ENCODE assay signal across 1 cellular context in the genomic region with DNA sequence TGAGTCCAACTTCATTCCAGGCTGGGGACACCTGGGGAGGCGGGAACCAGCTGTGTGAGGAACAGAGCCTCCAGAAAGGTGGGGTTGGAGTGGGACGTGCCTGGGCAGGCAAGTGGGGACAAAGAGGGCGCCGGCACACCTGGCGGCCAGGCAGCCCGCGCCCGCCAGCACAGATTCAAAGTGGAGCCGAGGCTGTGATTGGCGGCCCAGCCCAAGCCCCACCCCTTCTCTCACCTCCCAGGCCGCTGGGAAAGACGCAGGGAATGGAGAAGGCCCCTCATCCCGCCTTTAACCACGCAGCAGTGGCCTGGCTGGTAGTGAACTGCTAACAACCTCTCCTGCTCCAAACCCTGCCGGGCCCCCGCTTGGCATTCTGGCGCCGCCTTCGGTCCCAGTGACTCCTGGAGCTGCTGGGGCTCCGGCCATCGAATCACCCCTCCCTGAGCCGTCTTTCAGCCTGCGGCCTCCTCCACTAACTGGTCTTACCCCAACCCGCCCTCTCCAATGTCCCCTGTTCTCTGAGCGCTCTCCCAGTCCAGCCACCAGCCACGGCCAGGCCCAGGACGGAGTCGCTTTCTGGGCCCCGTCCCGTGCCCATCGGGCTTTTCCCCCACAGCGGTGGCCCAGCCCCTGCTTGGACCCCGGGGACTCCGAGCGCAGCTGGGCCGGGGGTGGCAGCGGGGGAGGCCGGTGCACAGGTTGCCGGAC.
A peak's percentile ranks its signal among the peaks of the same experiment; 100 is the strongest.
TF ChIP-seq lines count a peak whose summit lies in the region.

No MANE protein-coding gene starts in this region.

TF ChIP-seq in HEK293, 187 proteins besides CTCF, POLR2A, EP300 and RAD21 (continued from another document):
- TF ChIP-seq, protein P1, sequence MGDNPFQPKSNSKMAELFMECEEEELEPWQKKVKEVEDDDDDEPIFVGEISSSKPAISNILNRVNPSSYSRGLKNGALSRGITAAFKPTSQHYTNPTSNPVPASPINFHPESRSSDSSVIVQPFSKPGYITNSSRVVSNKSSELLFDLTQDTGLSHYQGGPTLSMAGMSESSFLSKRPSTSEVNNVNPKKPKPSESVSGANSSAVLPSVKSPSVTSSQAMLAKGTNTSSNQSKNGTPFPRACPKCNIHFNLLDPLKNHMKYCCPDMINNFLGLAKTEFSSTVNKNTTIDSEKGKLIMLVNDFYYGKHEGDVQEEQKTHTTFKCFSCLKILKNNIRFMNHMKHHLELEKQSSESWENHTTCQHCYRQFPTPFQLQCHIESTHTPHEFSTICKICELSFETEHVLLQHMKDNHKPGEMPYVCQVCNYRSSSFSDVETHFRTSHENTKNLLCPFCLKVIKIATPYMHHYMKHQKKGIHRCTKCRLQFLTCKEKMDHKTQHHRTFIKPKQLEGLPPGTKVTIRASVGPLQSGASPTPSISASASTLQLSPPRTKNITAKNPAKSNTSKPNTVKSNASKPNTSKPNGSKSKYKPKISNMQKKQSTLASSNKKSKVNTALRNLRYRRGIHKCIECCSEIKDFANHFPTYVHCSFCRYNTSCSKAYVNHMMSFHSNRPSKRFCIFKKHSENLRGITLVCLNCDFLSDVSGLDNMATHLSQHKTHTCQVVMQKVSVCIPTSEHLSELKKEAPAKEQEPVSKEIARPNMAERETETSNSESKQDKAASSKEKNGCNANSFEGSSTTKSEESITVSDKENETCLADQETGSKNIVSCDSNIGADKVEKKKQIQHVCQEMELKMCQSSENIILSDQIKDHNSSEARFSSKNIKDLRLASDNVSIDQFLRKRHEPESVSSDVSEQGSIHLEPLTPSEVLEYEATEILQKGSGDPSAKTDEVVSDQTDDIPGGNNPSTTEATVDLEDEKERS (tag by site-specific recombination; IDR thresholded peaks at IDR 0.05) = peak; percentile 78
- TF ChIP-seq, protein P2, sequence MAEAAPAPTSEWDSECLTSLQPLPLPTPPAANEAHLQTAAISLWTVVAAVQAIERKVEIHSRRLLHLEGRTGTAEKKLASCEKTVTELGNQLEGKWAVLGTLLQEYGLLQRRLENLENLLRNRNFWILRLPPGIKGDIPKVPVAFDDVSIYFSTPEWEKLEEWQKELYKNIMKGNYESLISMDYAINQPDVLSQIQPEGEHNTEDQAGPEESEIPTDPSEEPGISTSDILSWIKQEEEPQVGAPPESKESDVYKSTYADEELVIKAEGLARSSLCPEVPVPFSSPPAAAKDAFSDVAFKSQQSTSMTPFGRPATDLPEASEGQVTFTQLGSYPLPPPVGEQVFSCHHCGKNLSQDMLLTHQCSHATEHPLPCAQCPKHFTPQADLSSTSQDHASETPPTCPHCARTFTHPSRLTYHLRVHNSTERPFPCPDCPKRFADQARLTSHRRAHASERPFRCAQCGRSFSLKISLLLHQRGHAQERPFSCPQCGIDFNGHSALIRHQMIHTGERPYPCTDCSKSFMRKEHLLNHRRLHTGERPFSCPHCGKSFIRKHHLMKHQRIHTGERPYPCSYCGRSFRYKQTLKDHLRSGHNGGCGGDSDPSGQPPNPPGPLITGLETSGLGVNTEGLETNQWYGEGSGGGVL (tag by site-specific recombination; IDR thresholded peaks at IDR 0.05) = peak; percentile 48; the same call in 1 of the 2 replicates
- TF ChIP-seq ZIC2 (tag by site-specific recombination; IDR thresholded peaks at IDR 0.05) = peak; percentile 30; the same call in 1 of the 2 replicates
- no peak for TF ChIP-seq MZF1 (tag by site-specific recombination; IDR thresholded peaks at IDR 0.05; ENCODE audit: borderline replicate concordance)
- no peak for TF ChIP-seq RBAK (tag by site-specific recombination; IDR thresholded peaks at IDR 0.05)
- TF ChIP-seq ZNF776 (tag by site-specific recombination; IDR thresholded peaks at IDR 0.05; ENCODE audit: borderline replicate concordance) = no peak
- TF ChIP-seq ZBTB1 (tag by site-specific recombination; IDR thresholded peaks at IDR 0.05) = no peak
- peak; percentile 33; the same call in 1 of the 2 replicates for TF ChIP-seq KLF8 (tag by site-specific recombination; IDR thresholded peaks at IDR 0.05)
- TF ChIP-seq, protein P3, sequence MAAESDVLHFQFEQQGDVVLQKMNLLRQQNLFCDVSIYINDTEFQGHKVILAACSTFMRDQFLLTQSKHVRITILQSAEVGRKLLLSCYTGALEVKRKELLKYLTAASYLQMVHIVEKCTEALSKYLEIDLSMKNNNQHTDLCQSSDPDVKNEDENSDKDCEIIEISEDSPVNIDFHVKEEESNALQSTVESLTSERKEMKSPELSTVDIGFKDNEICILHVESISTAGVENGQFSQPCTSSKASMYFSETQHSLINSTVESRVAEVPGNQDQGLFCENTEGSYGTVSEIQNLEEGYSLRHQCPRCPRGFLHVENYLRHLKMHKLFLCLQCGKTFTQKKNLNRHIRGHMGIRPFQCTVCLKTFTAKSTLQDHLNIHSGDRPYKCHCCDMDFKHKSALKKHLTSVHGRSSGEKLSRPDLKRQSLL (tag by site-specific recombination; IDR thresholded peaks at IDR 0.05) = no peak
- TF ChIP-seq ZBTB8A (tag by site-specific recombination; IDR thresholded peaks at IDR 0.05) = peak; percentile 8
- peak; percentile 40; the same call in 1 of the 2 replicates for TF ChIP-seq SP7 (tag by site-specific recombination; IDR thresholded peaks at IDR 0.05)
- TF ChIP-seq HOXD13 (CRISPR knock-in tag; IDR thresholded peaks at IDR 0.05; ENCODE audit: borderline replicate concordance) = no peak
- peak; percentile 59 for TF ChIP-seq SETDB1 (IDR thresholded peaks at IDR 0.05; ENCODE audit: insufficient read length, low read length)
- no peak for TF ChIP-seq ZNF433 (tag by site-specific recombination; IDR thresholded peaks at IDR 0.05; ENCODE audit: low read depth)
- 0 out of 2 replicates have a peak, but pooled peaks have one; percentile 49 for TF ChIP-seq ZXDB (tag by site-specific recombination; IDR thresholded peaks at IDR 0.05)
- TF ChIP-seq, protein P4, sequence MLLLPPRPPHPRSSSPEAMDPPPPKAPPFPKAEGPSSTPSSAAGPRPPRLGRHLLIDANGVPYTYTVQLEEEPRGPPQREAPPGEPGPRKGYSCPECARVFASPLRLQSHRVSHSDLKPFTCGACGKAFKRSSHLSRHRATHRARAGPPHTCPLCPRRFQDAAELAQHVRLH (tag by site-specific recombination; IDR thresholded peaks at IDR 0.05) = peak; percentile 85
- TF ChIP-seq EGR2 (tag by site-specific recombination; IDR thresholded peaks at IDR 0.05; ENCODE audit: low read depth) = peak; percentile 31; the same call in 1 of the 2 replicates
- TF ChIP-seq, protein P5, sequence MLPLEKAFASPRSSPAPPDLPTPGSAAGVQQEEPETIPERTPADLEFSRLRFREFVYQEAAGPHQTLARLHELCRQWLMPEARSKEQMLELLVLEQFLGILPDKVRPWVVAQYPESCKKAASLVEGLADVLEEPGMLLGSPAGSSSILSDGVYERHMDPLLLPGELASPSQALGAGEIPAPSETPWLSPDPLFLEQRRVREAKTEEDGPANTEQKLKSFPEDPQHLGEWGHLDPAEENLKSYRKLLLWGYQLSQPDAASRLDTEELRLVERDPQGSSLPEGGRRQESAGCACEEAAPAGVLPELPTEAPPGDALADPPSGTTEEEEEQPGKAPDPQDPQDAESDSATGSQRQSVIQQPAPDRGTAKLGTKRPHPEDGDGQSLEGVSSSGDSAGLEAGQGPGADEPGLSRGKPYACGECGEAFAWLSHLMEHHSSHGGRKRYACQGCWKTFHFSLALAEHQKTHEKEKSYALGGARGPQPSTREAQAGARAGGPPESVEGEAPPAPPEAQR (tag by site-specific recombination; IDR thresholded peaks at IDR 0.05) = no peak
- TF ChIP-seq MYNN (tag by site-specific recombination; IDR thresholded peaks at IDR 0.05; ENCODE audit: borderline replicate concordance) = no peak
- no peak for TF ChIP-seq ZNF221 (tag by site-specific recombination; IDR thresholded peaks at IDR 0.05; ENCODE audit: borderline replicate concordance)
- TF ChIP-seq ZNF223 (tag by site-specific recombination; IDR thresholded peaks at IDR 0.05) = peak; percentile 44; the same call in 1 of the 2 replicates
- no peak for TF ChIP-seq ZNF239 (tag by site-specific recombination; IDR thresholded peaks at IDR 0.05)
- 0 out of 2 replicates have a peak, but pooled peaks have one; percentile 24 for TF ChIP-seq ZEB2 (tag by site-specific recombination; IDR thresholded peaks at IDR 0.05)
- TF ChIP-seq ZNF843 (tag by site-specific recombination; IDR thresholded peaks at IDR 0.05) = no peak
- TF ChIP-seq, protein P6, sequence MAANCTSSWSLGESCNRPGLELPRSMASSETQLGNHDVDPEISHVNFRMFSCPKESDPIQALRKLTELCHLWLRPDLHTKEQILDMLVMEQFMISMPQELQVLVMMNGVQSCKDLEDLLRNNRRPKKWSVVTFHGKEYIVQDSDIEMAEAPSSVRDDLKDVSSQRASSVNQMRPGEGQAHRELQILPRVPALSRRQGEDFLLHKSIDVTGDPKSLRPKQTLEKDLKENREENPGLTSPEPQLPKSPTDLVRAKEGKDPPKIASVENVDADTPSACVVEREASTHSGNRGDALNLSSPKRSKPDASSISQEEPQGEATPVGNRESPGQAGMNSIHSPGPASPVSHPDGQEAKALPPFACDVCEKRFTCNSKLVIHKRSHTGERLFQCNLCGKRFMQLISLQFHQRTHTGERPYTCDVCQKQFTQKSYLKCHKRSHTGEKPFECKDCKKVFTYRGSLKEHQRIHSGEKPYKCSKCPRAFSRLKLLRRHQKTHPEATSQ (tag by site-specific recombination; IDR thresholded peaks at IDR 0.05) = peak; percentile 80; the same call in 1 of the 2 replicates
